In genomic region chr12:49059063-49059384, GRCh38 we compare ENCODE assay signal across 9 cellular contexts. TPM values are rescaled to one million over a fixed set of nuclear protein-coding genes. Genes with fewer than 3 reads are reported as not detected.
A peak's percentile ranks its signal among the peaks of the same experiment; 100 is the strongest.
DNase-seq lines count a peak whose midpoint lies in the region; ATAC-seq, FAIRE-seq and TF ChIP-seq lines count a peak whose summit lies in the region.
"Had no signal": no experiment of that assay in that cellular context is flagged by ENCODE, and none has a peak within 500 bp of the region (broad histone marks: within the 10 kb centered on the region; RNA-seq: fewer than 3 reads in every experiment).

No MANE protein-coding gene starts in this region.

- 0% methylated on average over 3 of the region's 3 CpGs for WGBS in GM12878 (ENCODE audit: insufficient coverage, insufficient replicate concordance, low lambda C conversion rate, missing lambda C conversion rate)
- 0% methylated on average over 3 of the region's 3 CpGs for WGBS in urinary bladder

- no peak for FAIRE-seq in GM12878 (lab: Jason Lieb, UNC)

- intact Hi-C loops in left ventricle myocardium superior (cut with micrococcal nuclease): no loop called here
- intact Hi-C loops in GM12878 (cut with micrococcal nuclease; ENCODE audit: unreplicated experiment): no loop called here

- POLR2A ChIA-PET in GM12878 (lab: Charles Lee): interaction anchor here (0.6 to 5.4 kb wide), 8 partner anchors 8 to 73 kb away, joined by 3 to 32 read pairs (median 4); partner anchors contain the start of genes RHEBL1 and TUBA1B

- H3K36me3 ChIP-seq in cardiac muscle cell: peaks cover 13% of the 10 kb centered on the region
- peaks cover 6 to 9% of the 10 kb centered on the region in 2 experiments for H3K36me3 ChIP-seq in GM12878 (ENCODE audit: control insufficient read depth in 2 of 2, insufficient read depth in 2 of 2, low read length in 1 of 2)
- peaks cover 3% of the 10 kb centered on the region for H3K36me3 ChIP-seq in urinary bladder (ENCODE audit: insufficient read depth)

- H3K4me3 Mint-ChIP-seq in memory B cell: peak overlapping the region; percentile 90

- H3K27ac ChIP-seq in cardiac muscle cell (peak overlapping the region; percentile 99), GM12878 (ENCODE audit: control insufficient read depth, insufficient read depth) (peak overlapping the region; percentile 99), urinary bladder (ENCODE audit: low read depth) (no peak overlapping the region)

- no peak for TF ChIP-seq RAD21 in GM12878 (IDR thresholded peaks at IDR 0.05; ENCODE audit: insufficient read depth, low read depth, low read length)

- peak overlapping the region; percentile 77 for H3K4me3 ChIP-seq in cardiac muscle cell
- H3K4me3 ChIP-seq in GM12878: peak overlapping the region; percentile 99
- peak overlapping the region; percentile 96 for H3K4me3 ChIP-seq in urinary bladder (ENCODE audit: low read depth, low read length)

- peak overlapping the region; percentile 88 for H3K4me2 ChIP-seq in GM12878 (ENCODE audit: control insufficient read depth, insufficient read depth)

- peaks cover 56% of the 10 kb centered on the region for H3K4me1 Mint-ChIP-seq in memory B cell

- CTCF ChIA-PET in GM12878 (lab: Yijun Ruan, JAX): interaction anchor here (1.0 to 5.0 kb wide), 7 partner anchors 12 to 206 kb away, joined by 3 to 26 read pairs (median 4); no protein-coding TSS in a partner anchor

- no TSS peak for BruUV-seq in GM12878 (replicated peaks; lab: Mats Ljungman, UMichigan)

- ATAC-seq in left ventricle myocardium superior: no peak
- no peak for ATAC-seq in GM12878
- ATAC-seq in memory B cell (ENCODE audit: low read depth): no peak
- no peak for ATAC-seq in HG03521 (IDR thresholded peaks at IDR 0.05; ENCODE audit: unreplicated experiment)

- H3K27ac Mint-ChIP-seq in memory B cell: peak overlapping the region; percentile 94

- H3K9me3 Mint-ChIP-seq in memory B cell: no peaks in the 10 kb centered on the region

- no peak for TF ChIP-seq EP300 in GM12878 (IDR thresholded peaks at IDR 0.05; ENCODE audit: borderline replicate concordance in 1 of 2, control insufficient read depth in 1 of 2, low read depth in 2 of 2, low read length in 2 of 2)

- TF ChIP-seq CTCF in cardiac muscle cell (IDR thresholded peaks at IDR 0.05; ENCODE audit: low read depth, low read length) (no peak), GM12878 (IDR thresholded peaks at IDR 0.05 in 2 of 3, conservative IDR thresholded peaks at IDR 0.05 in 1 of 3; ENCODE audit: control insufficient read depth in 2 of 3, extremely low read depth in 1 of 3, insufficient read depth in 1 of 3, low read depth in 3 of 3, low read length in 3 of 3) (no peak)

- peaks cover 16% of the 10 kb centered on the region; the same call in 1 of the 2 replicates for H4K20me1 ChIP-seq in GM12878 (ENCODE audit: control insufficient read depth, insufficient read depth)

- in situ Hi-C loops in GM12878 (cut with MboI): no loop called here

- H3K4me1 ChIP-seq in cardiac muscle cell (ENCODE audit: low read depth) (peaks cover 26% of the 10 kb centered on the region), GM12878 (ENCODE audit: control insufficient read depth, insufficient read depth, low read length) (peaks cover 6% of the 10 kb centered on the region), urinary bladder (ENCODE audit: insufficient read depth) (no peaks in the 10 kb centered on the region)

- no peaks in the 10 kb centered on the region for H3K27me3 Mint-ChIP-seq in memory B cell

- H2AFZ ChIP-seq in GM12878 (ENCODE audit: control insufficient read depth, low read depth, low read length): no peak overlapping the region

- RAD21 ChIA-PET in GM12878 (lab: Charles Lee; ENCODE audit: unreplicated experiment): interaction anchor here (1.0 to 1.5 kb wide), 4 partner anchors 9 to 614 kb away, joined by 3 to 5 read pairs (median 4); partner anchors contain the start of gene RHEBL1

- SMC1A ChIA-PET in GM12878 (lab: Charles Lee; ENCODE audit: uncharacterized antibody, unreplicated experiment): interaction anchor here (1.2 to 1.3 kb wide), 4 partner anchors 21 to 208 kb away, joined by 3 to 4 read pairs (median 4); partner anchors contain the start of genes DDX23 and DHH

- peaks cover 73% of the 10 kb centered on the region for H3K79me2 ChIP-seq in GM12878 (ENCODE audit: control insufficient read depth, insufficient read depth, low read length)

- H3K27me3 ChIP-seq in cardiac muscle cell (no peaks in the 10 kb centered on the region), GM12878 (replicated peaks in 1 of 2; ENCODE audit: control insufficient read depth in 2 of 2, insufficient read depth in 2 of 2, low read length in 1 of 2) (no peaks in the 10 kb centered on the region)

- H3K9ac ChIP-seq in GM12878 (ENCODE audit: control insufficient read depth, insufficient read depth, low read length): peak overlapping the region; percentile 98

- TF ChIP-seq POLR2A in GM12878 (IDR thresholded peaks at IDR 0.05; ENCODE audit: low read depth, low read length): no peak

- peaks cover 9% of the 10 kb centered on the region for H3K36me3 Mint-ChIP-seq in memory B cell

- DNase-seq in cardiac muscle cell (ENCODE audit: low read depth in 1 of 2, low spot score in 1 of 2) (no peak), left ventricle myocardium superior (no peak), GM12878 (ENCODE audit: low read depth, low spot score) (no peak), memory B cell (ENCODE audit: low spot score in 2 of 2) (no peak), cortex of kidney (lab: John Stamatoyannopoulos, UW) (no peak), HK-2 (ENCODE audit: unreplicated experiment) (no peak)
- DNase-seq: stimulated activated CD4-positive, alpha-beta T cell treated with anti-CD3 and anti-CD28 coated beads, Interleukin-2, amount 100 ng/mL, for 48 hours had no signal

- H3K9me3 ChIP-seq in cardiac muscle cell (ENCODE audit: low read depth) (no peaks in the 10 kb centered on the region), GM12878 (replicated peaks; ENCODE audit: control insufficient read depth, insufficient read depth, low read length) (no peaks in the 10 kb centered on the region)

RNA-seq across cellular contexts. Expression of gene KMT2D, which starts 1.6 kb away (rescaled TPM):
- total RNA-seq in cardiac muscle cell (28.8 and 41.3 TPM in 2 replicates), left ventricle myocardium superior (43.8 TPM), GM12878 (2014; rRNA removed) (10.7 and 13.3 TPM in 2 replicates), GM12878 (2014; rRNA removed; fragmentation: Illumina TruSeq; extraction: Trizol) (9.6 and 10.8 TPM in 2 replicates), GM12878 (2021) (57.9 and 71.5 TPM in 2 replicates), urinary bladder (30.5 TPM)
- polyA plus RNA-seq in cardiac muscle cell (31.0 and 41.3 TPM in 2 replicates), GM12878 (2011; rRNA removed) (4.6 and 7.9 TPM in 2 replicates), GM12878 (2014; fragmentation: Illumina TruSeq; extraction: Trizol) (39.7 and 45.6 TPM in 2 replicates), GM12878 (2014; fragmentation: Nextera tagmentation; extraction: Ambion mirVana) (1 to 10 TPM in 1 of 2 experiments, under 1 TPM in 1; 0.51 to 1.2 TPM), GM12878 (2014; rRNA removed) (32.7 and 33.8 TPM in 2 replicates), GM12878 (2016; fragmentation: Nextera tagmentation; extraction: Ambion mirVana) (10 to 100 TPM; 10.1 to 10.6 TPM), urinary bladder (22.0 TPM)
- total RNA-seq in GM12878 (2013; cell fraction: nucleolus; rRNA removed): 68.5 and 83.4 TPM in 2 replicates
- polyA plus RNA-seq in GM12878 (2011; ENCODE audit: low read depth): 9.2 TPM
- polyA plus RNA-seq in GM12878 (2011; cell fraction: cytosol; rRNA removed): 9.5 and 10.4 TPM in 2 replicates
- polyA plus RNA-seq in GM12878 (2011; cell fraction: nucleus; rRNA removed): 51.4 and 63.1 TPM in 2 replicates
- polyA plus RNA-seq in GM12878 (2012): 21.0 and 22.3 TPM in 2 replicates
- polyA minus RNA-seq in GM12878 (2011; rRNA and poly(A)+ RNA removed): 15.4 and 17.8 TPM in 2 replicates
- 25.7 and 28.3 TPM in 2 replicates for polyA minus RNA-seq in GM12878 (2011; cell fraction: cytosol; rRNA and poly(A)+ RNA removed)
- polyA minus RNA-seq in GM12878 (2011; cell fraction: nucleus; rRNA and poly(A)+ RNA removed): 13.2 and 31.3 TPM in 2 replicates

RNA-seq across cellular contexts. Expression of gene RHEBL1, which starts 10.8 kb away (rescaled TPM):
- total RNA-seq in cardiac muscle cell (0.42 and 1.1 TPM in 2 replicates), left ventricle myocardium superior (0.32 TPM), GM12878 (2014; rRNA removed) (8.7 and 11.0 TPM in 2 replicates), GM12878 (2014; rRNA removed; fragmentation: Illumina TruSeq; extraction: Trizol) (5.9 and 6.4 TPM in 2 replicates), GM12878 (2021) (7.2 and 7.9 TPM in 2 replicates), urinary bladder (not detected)
- polyA plus RNA-seq in cardiac muscle cell (0.94 and 1.0 TPM in 2 replicates), GM12878 (2011; rRNA removed) (13.1 and 15.3 TPM in 2 replicates), GM12878 (2014; fragmentation: Illumina TruSeq; extraction: Trizol) (5.5 and 6.2 TPM in 2 replicates), GM12878 (2014; fragmentation: Nextera tagmentation; extraction: Ambion mirVana) (10 to 100 TPM; 17.9 to 18.7 TPM), GM12878 (2014; rRNA removed) (9.2 and 11.1 TPM in 2 replicates), GM12878 (2016; fragmentation: Nextera tagmentation; extraction: Ambion mirVana) (10 to 100 TPM; 13.0 to 14.5 TPM), urinary bladder (0.68 TPM)
- 1.9 and 3.7 TPM in 2 replicates for total RNA-seq in GM12878 (2013; cell fraction: nucleolus; rRNA removed)
- 3.8 TPM for polyA plus RNA-seq in GM12878 (2011; ENCODE audit: low read depth)
- polyA plus RNA-seq in GM12878 (2011; cell fraction: cytosol; rRNA removed): 14.7 and 20.5 TPM in 2 replicates
- polyA plus RNA-seq in GM12878 (2011; cell fraction: nucleus; rRNA removed): 17.4 and 22.9 TPM in 2 replicates
- polyA plus RNA-seq in GM12878 (2012): 6.2 and 6.8 TPM in 2 replicates
- 10.1 and 13.0 TPM in 2 replicates for polyA minus RNA-seq in GM12878 (2011; rRNA and poly(A)+ RNA removed)
- 3.5 and 4.5 TPM in 2 replicates for polyA minus RNA-seq in GM12878 (2011; cell fraction: cytosol; rRNA and poly(A)+ RNA removed)
- polyA minus RNA-seq in GM12878 (2011; cell fraction: nucleus; rRNA and poly(A)+ RNA removed): 4.4 and 5.3 TPM in 2 replicates

RNA-seq across cellular contexts. Expression of gene DHH, which starts 35.6 kb away (rescaled TPM):
- 0.36 TPM in 1 of 2 replicates, not detected in the other for total RNA-seq in cardiac muscle cell
- polyA plus RNA-seq in cardiac muscle cell: not detected in 2 replicates
- 0.52 TPM for total RNA-seq in left ventricle myocardium superior
- total RNA-seq in GM12878 (2013; cell fraction: nucleolus; rRNA removed): 0.15 and 0.22 TPM in 2 replicates
- not detected in 2 replicates for total RNA-seq in GM12878 (2014; rRNA removed)
- total RNA-seq in GM12878 (2014; rRNA removed; fragmentation: Illumina TruSeq; extraction: Trizol): 0.05 TPM in 1 of 2 replicates, not detected in the other
- total RNA-seq in GM12878 (2021): not detected in 2 replicates
- polyA plus RNA-seq in GM12878 (2011; ENCODE audit: low read depth): not detected
- 0.01 TPM in 1 of 2 replicates, not detected in the other for polyA plus RNA-seq in GM12878 (2011; rRNA removed)
- polyA plus RNA-seq in GM12878 (2011; cell fraction: cytosol; rRNA removed): not detected in 2 replicates
- polyA plus RNA-seq in GM12878 (2011; cell fraction: nucleus; rRNA removed): 0.03 and 0.06 TPM in 2 replicates
- polyA plus RNA-seq in GM12878 (2012): not detected in 2 replicates
- not detected in 2 replicates for polyA plus RNA-seq in GM12878 (2014; fragmentation: Illumina TruSeq; extraction: Trizol)
- not detected for polyA plus RNA-seq in GM12878 (2014; fragmentation: Nextera tagmentation; extraction: Ambion mirVana)
- polyA plus RNA-seq in GM12878 (2014; rRNA removed): 0.11 TPM in 1 of 2 replicates, not detected in the other
- polyA plus RNA-seq in GM12878 (2016; fragmentation: Nextera tagmentation; extraction: Ambion mirVana): not detected
- polyA minus RNA-seq in GM12878 (2011; rRNA and poly(A)+ RNA removed): not detected in 2 replicates
- polyA minus RNA-seq in GM12878 (2011; cell fraction: cytosol; rRNA and poly(A)+ RNA removed): not detected in 2 replicates
- under 0.01 TPM in 1 of 2 replicates, not detected in the other for polyA minus RNA-seq in GM12878 (2011; cell fraction: nucleus; rRNA and poly(A)+ RNA removed)
- total RNA-seq in urinary bladder: 2.3 TPM
- polyA plus RNA-seq in urinary bladder: 2.7 TPM

RNA-seq across cellular contexts. Expression of gene PRKAG1, which starts 40.4 kb away (rescaled TPM):
- total RNA-seq in cardiac muscle cell: 40.8 and 41.0 TPM in 2 replicates
- 48.1 and 54.5 TPM in 2 replicates for polyA plus RNA-seq in cardiac muscle cell
- 78.1 TPM for total RNA-seq in left ventricle myocardium superior
- 25.8 and 31.4 TPM in 2 replicates for total RNA-seq in GM12878 (2013; cell fraction: nucleolus; rRNA removed)
- 49.5 and 58.1 TPM in 2 replicates for total RNA-seq in GM12878 (2014; rRNA removed)
- 62.6 and 62.8 TPM in 2 replicates for total RNA-seq in GM12878 (2014; rRNA removed; fragmentation: Illumina TruSeq; extraction: Trizol)
- total RNA-seq in GM12878 (2021): 43.7 and 46.4 TPM in 2 replicates
- 46.6 TPM for polyA plus RNA-seq in GM12878 (2011; ENCODE audit: low read depth)
- polyA plus RNA-seq in GM12878 (2011; rRNA removed): 91.6 and 102 TPM in 2 replicates
- polyA plus RNA-seq in GM12878 (2011; cell fraction: cytosol; rRNA removed): 68.6 and 71.3 TPM in 2 replicates
- polyA plus RNA-seq in GM12878 (2011; cell fraction: nucleus; rRNA removed): 39.9 and 44.5 TPM in 2 replicates
- 35.3 and 41.2 TPM in 2 replicates for polyA plus RNA-seq in GM12878 (2012)
- 80.9 and 102 TPM in 2 replicates for polyA plus RNA-seq in GM12878 (2014; fragmentation: Illumina TruSeq; extraction: Trizol)
- polyA plus RNA-seq in GM12878 (2014; fragmentation: Nextera tagmentation; extraction: Ambion mirVana): 10 to 100 TPM; 61.5 to 70.9 TPM
- polyA plus RNA-seq in GM12878 (2014; rRNA removed): 38.3 and 44.5 TPM in 2 replicates
- polyA plus RNA-seq in GM12878 (2016; fragmentation: Nextera tagmentation; extraction: Ambion mirVana): 10 to 100 TPM; 58.5 to 60.3 TPM
- 45.2 and 54.1 TPM in 2 replicates for polyA minus RNA-seq in GM12878 (2011; rRNA and poly(A)+ RNA removed)
- 14.2 and 23.2 TPM in 2 replicates for polyA minus RNA-seq in GM12878 (2011; cell fraction: cytosol; rRNA and poly(A)+ RNA removed)
- polyA minus RNA-seq in GM12878 (2011; cell fraction: nucleus; rRNA and poly(A)+ RNA removed): 8.8 and 19.9 TPM in 2 replicates
- 41.8 TPM for total RNA-seq in urinary bladder
- 63.3 TPM for polyA plus RNA-seq in urinary bladder

RNA-seq across cellular contexts. Expression of gene LMBR1L, which starts 51.6 kb away (rescaled TPM):
- total RNA-seq in cardiac muscle cell: 29.8 and 51.3 TPM in 2 replicates
- polyA plus RNA-seq in cardiac muscle cell: 52.9 and 56.1 TPM in 2 replicates
- total RNA-seq in left ventricle myocardium superior: 30.7 TPM
- total RNA-seq in GM12878 (2013; cell fraction: nucleolus; rRNA removed): 127 and 140 TPM in 2 replicates
- total RNA-seq in GM12878 (2014; rRNA removed): 19.8 and 22.0 TPM in 2 replicates
- total RNA-seq in GM12878 (2014; rRNA removed; fragmentation: Illumina TruSeq; extraction: Trizol): 11.8 and 13.5 TPM in 2 replicates
- 22.1 and 24.9 TPM in 2 replicates for total RNA-seq in GM12878 (2021)
- 21.9 TPM for polyA plus RNA-seq in GM12878 (2011; ENCODE audit: low read depth)
- polyA plus RNA-seq in GM12878 (2011; rRNA removed): 34.2 and 42.6 TPM in 2 replicates
- polyA plus RNA-seq in GM12878 (2011; cell fraction: cytosol; rRNA removed): 31.5 and 44.0 TPM in 2 replicates
- polyA plus RNA-seq in GM12878 (2011; cell fraction: nucleus; rRNA removed): 202 and 308 TPM in 2 replicates
- 41.1 and 42.3 TPM in 2 replicates for polyA plus RNA-seq in GM12878 (2012)
- 23.2 and 25.9 TPM in 2 replicates for polyA plus RNA-seq in GM12878 (2014; fragmentation: Illumina TruSeq; extraction: Trizol)
- polyA plus RNA-seq in GM12878 (2014; fragmentation: Nextera tagmentation; extraction: Ambion mirVana): 1 to 10 TPM; 2.1 to 2.8 TPM
- polyA plus RNA-seq in GM12878 (2014; rRNA removed): 22.4 and 24.7 TPM in 2 replicates
- polyA plus RNA-seq in GM12878 (2016; fragmentation: Nextera tagmentation; extraction: Ambion mirVana): 10 to 100 TPM; 18.0 to 20.3 TPM
- polyA minus RNA-seq in GM12878 (2011; rRNA and poly(A)+ RNA removed): 43.9 and 52.4 TPM in 2 replicates
- polyA minus RNA-seq in GM12878 (2011; cell fraction: cytosol; rRNA and poly(A)+ RNA removed): 14.8 and 18.7 TPM in 2 replicates
- polyA minus RNA-seq in GM12878 (2011; cell fraction: nucleus; rRNA and poly(A)+ RNA removed): 60.1 and 63.5 TPM in 2 replicates
- total RNA-seq in urinary bladder: 52.4 TPM
- 53.9 TPM for polyA plus RNA-seq in urinary bladder
